Comparison of ENCODE assay signal across 16 cellular contexts in genomic region chr5:38473008-38473407, GRCh38.
DNase-seq lines count a peak whose midpoint lies in the region; ATAC-seq and TF ChIP-seq lines count a peak whose summit lies in the region.
"Had no signal": no experiment of that assay in that cellular context is flagged by ENCODE, and none has a peak within 500 bp of the region (broad histone marks: within the 10 kb centered on the region; RNA-seq: fewer than 3 reads in every experiment).

No MANE protein-coding gene starts in this region.

- H3K27me3 ChIP-seq in left ventricle myocardium inferior (ENCODE audit: low read depth), result no peaks in the 10 kb centered on the region
- H3K27me3 ChIP-seq in testis, result peaks cover 2% of the 10 kb centered on the region

- H3K27ac ChIP-seq in left ventricle myocardium inferior (replicated peaks), result no peak overlapping the region
- no peak overlapping the region for H3K27ac ChIP-seq in testis

- TF ChIP-seq POLR2A in testis (IDR thresholded peaks at IDR 0.05), result no peak

- no peak for ATAC-seq in HG03439 (IDR thresholded peaks at IDR 0.05; ENCODE audit: unreplicated experiment)
- ATAC-seq: activated T-cell treated with anti-CD3 and anti-CD28 coated beads, Interleukin-2, amount 50 U/mL, for 72 hours had no signal

- DNase-seq in NCI-H510A treated with DMSO at 0.1 percent for 48 hours (lab: John Stamatoyannopoulos, UW), result peak; percentile 27
- DNase-seq in NCI-H510A (lab: John Stamatoyannopoulos, UW), result no peak
- peak; percentile 93 for DNase-seq in NCI-H748 (lab: John Stamatoyannopoulos, UW; ENCODE audit: unreplicated experiment)
- peak; percentile 32 for DNase-seq in left ventricle myocardium inferior
- peak; percentile 43 for DNase-seq in testis
- DNase-seq in HK-2 (ENCODE audit: unreplicated experiment), result no peak
- DNase-seq in GF-D8 (lab: John Stamatoyannopoulos, UW), result no peak
- DNase-seq: 8988T; activated T-cell treated with anti-CD3 and anti-CD28 coated beads, Interleukin-2, amount 50 U/mL, for 72 hours; amygdala; CD4-positive, alpha-beta T cell; GDM1; mesenchymal stem cell; NCI-H526 treated with DMSO at 0.1 percent for 48 hours; small intestine had no signal

- no peak overlapping the region for H3K4me3 ChIP-seq in left ventricle myocardium inferior
- no peak overlapping the region for H3K4me3 ChIP-seq in testis

- 45 to 57% methylated on average over 8 of the region's 8 CpGs for WGBS in testis, 2 donors

- H3K9me3 ChIP-seq in left ventricle myocardium inferior (replicated peaks) (no peaks in the 10 kb centered on the region), testis (no peaks in the 10 kb centered on the region)

- intact Hi-C loops in left ventricle myocardium inferior (cut with micrococcal nuclease) (no loop called here), testis (cut with DNase I; ENCODE audit: low total_unique reads) (no loop called here)

- no peak for TF ChIP-seq CTCF in left ventricle myocardium inferior (IDR thresholded peaks at IDR 0.05; ENCODE audit: borderline replicate concordance)
- no peak for TF ChIP-seq CTCF in testis (IDR thresholded peaks at IDR 0.05)

- H3K4me1 ChIP-seq in left ventricle myocardium inferior (peaks cover 39% of the 10 kb centered on the region), testis (peaks cover 26% of the 10 kb centered on the region)

- no peaks in the 10 kb centered on the region for H3K36me3 ChIP-seq in left ventricle myocardium inferior
- no peaks in the 10 kb centered on the region for H3K36me3 ChIP-seq in testis (ENCODE audit: low read depth, missing control alignments)

Comparison
In these comparisons a context has a peak if more than half of its experiments do, and no peak if none do; other contexts are left out.
1. DNase-seq: peak in NCI-H510A treated with DMSO at 0.1 percent for 48 hours (single experiment), NCI-H748 (single experiment), left ventricle myocardium inferior (single experiment) and testis (single experiment); none in NCI-H510A (single experiment), HK-2 (single experiment) and GF-D8 (single experiment).